Comparison of ENCODE assay signal across 16 cellular contexts in genomic region chr11:16759857-16760256, GRCh38. TPM values are rescaled to one million over a fixed set of nuclear protein-coding genes. Genes with fewer than 3 reads are reported as not detected.
DNase-seq lines count a peak whose midpoint lies in the region; ATAC-seq and TF ChIP-seq lines count a peak whose summit lies in the region.
"Had no signal": no experiment of that assay in that cellular context is flagged by ENCODE, and none has a peak within 500 bp of the region (broad histone marks: within the 10 kb centered on the region; RNA-seq: fewer than 3 reads in every experiment).

No MANE protein-coding gene starts in this region.

- H3K27me3 ChIP-seq in spleen (replicated peaks in 1 of 7) (no peaks in the 10 kb centered on the region), stomach (no peaks in the 10 kb centered on the region)
- H3K27me3 ChIP-seq: suprapubic skin had no signal

- peaks cover 0 to 44% (median 35%) of the 10 kb centered on the region in 6 donors for H3K36me3 ChIP-seq in spleen
- peaks cover 13 to 42% (median 37%) of the 10 kb centered on the region in 4 donors for H3K36me3 ChIP-seq in stomach

- no peaks in the 10 kb centered on the region for H3K27me3 Mint-ChIP-seq in activated naive CD8-positive, alpha-beta T cell
- no peaks in the 10 kb centered on the region for H3K27me3 Mint-ChIP-seq in naive thymus-derived CD8-positive, alpha-beta T cell

- POLR2A ChIA-PET in naive thymus-derived CD8-positive, alpha-beta T cell (lab: Charles Lee) = interaction anchor here (0.9 kb wide), 1 partner anchor 20 kb away, joined by 3 read pairs; no protein-coding TSS in a partner anchor

- no peak overlapping the region for H3K4me3 Mint-ChIP-seq in activated naive CD8-positive, alpha-beta T cell
- peak overlapping the region in 2 of 10 donors; percentile 1 to 3 for H3K4me3 Mint-ChIP-seq in naive thymus-derived CD8-positive, alpha-beta T cell
- H3K4me3 Mint-ChIP-seq: activated T-helper 1 cell treated with anti-CD3 and anti-CD28 coated beads, Interleukin-12 subunit alpha, Interleukin-12 subunit beta, Interleukin-2, Interleukin-4 antibody, amounts not matched to agents 30 ng/mL and 10 ng/mL and 1 ng/mL, durations not matched to agents 14 hours and 24 hours and 36 hours; H9 had no signal

- peaks cover 5% of the 10 kb centered on the region for H3K9me3 Mint-ChIP-seq in activated naive CD8-positive, alpha-beta T cell (ENCODE audit: low read depth)
- peaks cover 0 to 5% (median 0%) of the 10 kb centered on the region in 9 donors for H3K9me3 Mint-ChIP-seq in naive thymus-derived CD8-positive, alpha-beta T cell
- H3K9me3 Mint-ChIP-seq: activated T-helper 1 cell treated with anti-CD3 and anti-CD28 coated beads, Interleukin-12 subunit alpha, Interleukin-12 subunit beta, Interleukin-2, Interleukin-4 antibody, amounts not matched to agents 30 ng/mL and 10 ng/mL and 1 ng/mL, durations not matched to agents 14 hours and 24 hours and 36 hours; H9 had no signal

- no peaks in the 10 kb centered on the region for H3K9me3 ChIP-seq in spleen
- H3K9me3 ChIP-seq in stomach = no peaks in the 10 kb centered on the region
- H3K9me3 ChIP-seq: suprapubic skin had no signal

- no peak for ATAC-seq in naive thymus-derived CD8-positive, alpha-beta T cell
- ATAC-seq: left lobe of liver had no signal

- peaks cover 6% of the 10 kb centered on the region for H3K36me3 Mint-ChIP-seq in activated naive CD8-positive, alpha-beta T cell
- H3K36me3 Mint-ChIP-seq in naive thymus-derived CD8-positive, alpha-beta T cell = peaks cover 6 to 38% (median 15%) of the 10 kb centered on the region in 3 donors

- TF ChIP-seq EP300 in stomach (IDR thresholded peaks at IDR 0.05) = no peak

- peaks cover 0 to 14% (median 4%) of the 10 kb centered on the region in 6 donors for H3K4me1 ChIP-seq in spleen
- H3K4me1 ChIP-seq in stomach = no peaks in the 10 kb centered on the region
- H3K4me1 ChIP-seq: suprapubic skin had no signal

- intact Hi-C loops in spleen (cut with DNase I; ENCODE audit: low total_unique reads) (no loop called here), stomach (cut with DNase I; ENCODE audit: low total_unique reads) (no loop called here)

- peak overlapping the region; percentile 91 for H3K27ac Mint-ChIP-seq in activated naive CD8-positive, alpha-beta T cell
- peak overlapping the region; percentile 29 to 89 (median 78) for H3K27ac Mint-ChIP-seq in naive thymus-derived CD8-positive, alpha-beta T cell
- H3K27ac Mint-ChIP-seq: activated T-helper 1 cell treated with anti-CD3 and anti-CD28 coated beads, Interleukin-12 subunit alpha, Interleukin-12 subunit beta, Interleukin-2, Interleukin-4 antibody, amounts not matched to agents 30 ng/mL and 10 ng/mL and 1 ng/mL, durations not matched to agents 14 hours and 24 hours and 36 hours had no signal

- DNase-seq in NOMO-1 treated with DMSO at 0.1 percent for 48 hours (lab: John Stamatoyannopoulos, UW; ENCODE audit: unreplicated experiment) = peak; percentile 33
- DNase-seq in NOMO-1 treated with dmso at 0.1 percent for 144 hours (lab: John Stamatoyannopoulos, UW; ENCODE audit: unreplicated experiment) = no peak
- peak; percentile 20 for DNase-seq in HS-5 (ENCODE audit: low read depth)
- no peak for DNase-seq in naive thymus-derived CD8-positive, alpha-beta T cell
- no peak for DNase-seq in AG20443 (ENCODE audit: low spot score)
- DNase-seq in spleen = no peak
- DNase-seq in stomach = no peak
- DNase-seq: activated CD4-positive, CD25-positive, alpha-beta regulatory T cell treated with anti-CD3 and anti-CD28 coated beads, Interleukin-2, amount 50 U/mL, for 72 hours; H9; NCI-H2171 treated with DMSO at 0.1 percent for 48 hours had no signal

- no peak overlapping the region for H3K4me3 ChIP-seq in spleen
- H3K4me3 ChIP-seq in stomach = no peak overlapping the region
- H3K4me3 ChIP-seq: skin epidermis, suprapubic skin had no signal

- TF ChIP-seq CTCF in spleen (IDR thresholded peaks at IDR 0.05 in 8 of 11, conservative IDR thresholded peaks at IDR 0.05 in 3 of 11) (no peak), stomach (IDR thresholded peaks at IDR 0.05) (no peak)

- H3K27ac ChIP-seq in spleen (peak overlapping the region in 1 of 8 donors; percentile 21), stomach (no peak overlapping the region)
- H3K27ac ChIP-seq: epithelial cell of prostate, suprapubic skin had no signal

- TF ChIP-seq POLR2A in spleen (IDR thresholded peaks at IDR 0.05) = no peak
- no peak for TF ChIP-seq POLR2A in stomach (IDR thresholded peaks at IDR 0.05)

- WGBS in spleen, 5 donors = 12 to 30% (median 17%) methylated on average over 5 of the region's 5 CpGs
- 50 to 70% (median 61%) methylated on average over 5 of the region's 5 CpGs for WGBS in stomach, 5 donors

- peaks cover 17% of the 10 kb centered on the region for H3K4me1 Mint-ChIP-seq in activated naive CD8-positive, alpha-beta T cell (ENCODE audit: low read depth)
- H3K4me1 Mint-ChIP-seq in naive thymus-derived CD8-positive, alpha-beta T cell = peaks cover 2 to 22% (median 18%) of the 10 kb centered on the region in 4 donors
- H3K4me1 Mint-ChIP-seq: H9 had no signal

RNA-seq across cellular contexts. Expression of gene C11orf58, which starts 21.4 kb away (rescaled TPM):
- 100 to 1,000 TPM; 181 to 195 TPM for total RNA-seq in naive thymus-derived CD8-positive, alpha-beta T cell
- polyA plus RNA-seq in naive thymus-derived CD8-positive, alpha-beta T cell = 100 to 1,000 TPM; 169 to 181 (median 171) TPM
- total RNA-seq in spleen (100 to 1,000 TPM; 107 to 147 (median 126) TPM), stomach (100 to 1,000 TPM; 117 to 336 (median 152) TPM)
- polyA plus RNA-seq in spleen (100 to 1,000 TPM in 2 of 3 donors, 10 to 100 TPM in 1; 83.9 to 136 (median 108) TPM), stomach (100 to 1,000 TPM in 2 of 3 donors, 10 to 100 TPM in 1; 86.2 to 145 (median 118) TPM)

Comparison
In these comparisons a context has a peak if more than half of its experiments do, and no peak if none do; other contexts are left out.
1. DNase-seq: peak in NOMO-1 treated with DMSO at 0.1 percent for 48 hours (single experiment) and HS-5 (single experiment); none in NOMO-1 treated with dmso at 0.1 percent for 144 hours (single experiment), naive thymus-derived CD8-positive, alpha-beta T cell (0 of 10), AG20443 (single experiment), spleen (single experiment) and stomach (single experiment).